Comparison of ENCODE assay signal across 8 cellular contexts in genomic region chr17:76671123-76671911, GRCh38. TPM values are rescaled to one million over a fixed set of nuclear protein-coding genes. Genes with fewer than 3 reads are reported as not detected.
A peak's percentile ranks its signal among the peaks of the same experiment; 100 is the strongest.
DNase-seq lines count a peak whose midpoint lies in the region; ATAC-seq, FAIRE-seq and TF ChIP-seq lines count a peak whose summit lies in the region.

No MANE protein-coding gene starts in this region.

- H3K9me3 ChIP-seq in small intestine (ENCODE audit: control insufficient read depth, low read depth): no peaks in the 10 kb centered on the region

- H3K4me1 ChIP-seq in small intestine (ENCODE audit: control insufficient read depth in 2 of 2, insufficient read depth in 1 of 2, low read depth in 1 of 2, low read length in 1 of 2): no peaks in the 10 kb centered on the region

- POLR2A ChIA-PET in WTC11 (lab: Charles Lee): interaction anchor here (0.6 to 1.4 kb wide), 8 partner anchors 13 to 149 kb away, joined by 3 to 5 read pairs (median 3); no protein-coding TSS in a partner anchor

- WGBS in small intestine, 3 donors: 6 to 13% (median 7%) methylated on average over 31 to 32 of the region's 32 CpGs

- CTCF ChIA-PET in WTC11 (lab: Charles Lee): interaction anchor here (0.6 to 4.5 kb wide), 17 partner anchors 10 to 816 kb away, joined by 3 to 69 read pairs (median 4); partner anchors contain the start of gene WBP2

- H3K27me3 Mint-ChIP-seq in WTC11 (ENCODE audit: low read depth): no peaks in the 10 kb centered on the region

- peak; percentile 23 for FAIRE-seq in small intestine (lab: Jason Lieb, UNC)

- DNase-seq in AG08395 (ENCODE audit: low spot score): peak; percentile 100
- peak; percentile 98 for DNase-seq in NCI-H2227 treated with DMSO at 0.1 percent for 48 hours (lab: John Stamatoyannopoulos, UW)
- DNase-seq in WTC11 (ENCODE audit: low spot score): peak; percentile 100
- peak; percentile 91 to 100 (median 99) for DNase-seq in caudate nucleus (lab: John Stamatoyannopoulos, UW)
- DNase-seq in iPS-NIHi7 (ENCODE audit: extremely low spot score): peak; percentile 99
- peak; percentile 100 for DNase-seq in small intestine

- TF ChIP-seq POLR2A in GM18951 (IDR thresholded peaks at IDR 0.05; ENCODE audit: extremely low read depth, insufficient read depth, insufficient read length): peak; percentile 61

- no peaks in the 10 kb centered on the region for H3K27me3 ChIP-seq in small intestine (ENCODE audit: control insufficient read depth in 2 of 2, insufficient read depth in 2 of 2, low read length in 2 of 2)

- peaks cover 3% of the 10 kb centered on the region for H3K36me3 Mint-ChIP-seq in WTC11

- peak; percentile 99 for ATAC-seq in HG03175 (IDR thresholded peaks at IDR 0.05; ENCODE audit: unreplicated experiment)
- peak; percentile 97 for ATAC-seq in WTC11

- peak overlapping the region; percentile 89 for H3K4me3 Mint-ChIP-seq in WTC11

- H3K4me1 Mint-ChIP-seq in WTC11: peaks cover 24% of the 10 kb centered on the region

- peak overlapping the region; percentile 98 for H3K27ac Mint-ChIP-seq in WTC11

- no peaks in the 10 kb centered on the region for H3K36me3 ChIP-seq in small intestine (ENCODE audit: control insufficient read depth in 2 of 2, insufficient read depth in 2 of 2, low read length in 2 of 2)

- H3K27ac ChIP-seq in caudate nucleus (ENCODE audit: low read depth, low read length): peak overlapping the region; percentile 95
- H3K27ac ChIP-seq in small intestine (ENCODE audit: low read depth in 1 of 2, low read length in 1 of 2): peak overlapping the region; percentile 94 to 95

- no peak for TF ChIP-seq CTCF in WTC11 (IDR thresholded peaks at IDR 0.05)

- H3K4me3 ChIP-seq in small intestine (ENCODE audit: low read depth in 1 of 2, low read length in 2 of 2): peak overlapping the region in 1 of 2 donors; percentile 68

- in situ Hi-C loops in GM18951 (cut with MboI; ENCODE audit: low sequenced_read_pairs, unreplicated experiment): no loop called here

- H3K9me3 Mint-ChIP-seq in WTC11: peaks cover 10% of the 10 kb centered on the region

TF ChIP-seq in WTC11, 78 proteins besides CTCF, POLR2A, EP300 and RAD21 (continues in another document):
- TF ChIP-seq FOXP4 (CRISPR knock-in tag; IDR thresholded peaks at IDR 0.05) (0 out of 2 replicates have a peak, but pooled peaks have one; percentile 17), FOXJ3 (CRISPR knock-in tag; IDR thresholded peaks at IDR 0.05; ENCODE audit: borderline replicate concordance) (no peak), FOXP1 (CRISPR knock-in tag; IDR thresholded peaks at IDR 0.05; ENCODE audit: borderline replicate concordance) (peak; percentile 34; the same call in 1 of the 2 replicates), IRF1 (CRISPR knock-in tag; IDR thresholded peaks at IDR 0.05) (no peak), MLX (CRISPR knock-in tag; IDR thresholded peaks at IDR 0.05) (no peak), ZBTB21 (CRISPR knock-in tag; IDR thresholded peaks at IDR 0.05; ENCODE audit: borderline replicate concordance) (no peak), ZNF232 (CRISPR knock-in tag; IDR thresholded peaks at IDR 0.05) (0 out of 2 replicates have a peak, but pooled peaks have one; percentile 37), ZNF423 (CRISPR knock-in tag; IDR thresholded peaks at IDR 0.05) (peak; percentile 87; the same call in 1 of the 2 replicates), HMGXB4 (CRISPR knock-in tag; IDR thresholded peaks at IDR 0.05) (0 out of 2 replicates have a peak, but pooled peaks have one; percentile 27), KAT7 (CRISPR knock-in tag; IDR thresholded peaks at IDR 0.05; ENCODE audit: borderline replicate concordance) (0 out of 2 replicates have a peak, but pooled peaks have one; percentile 23), AR (CRISPR knock-in tag; IDR thresholded peaks at IDR 0.05) (no peak), NFYB (CRISPR knock-in tag; conservative IDR thresholded peaks at IDR 0.05; ENCODE audit: low read depth) (peak; percentile 99)

RNA-seq across cellular contexts. Expression of gene ST6GALNAC1, which starts 27.8 kb away (rescaled TPM):
- total RNA-seq in WTC11 (2021): 0.13 to 0.37 TPM (median 0.16 TPM) in 3 replicates
- 10 to 100 TPM; 18.6 to 79.2 (median 77.2) TPM for polyA plus RNA-seq in small intestine

RNA-seq across cellular contexts. Expression of gene MXRA7, which starts 39.4 kb away (rescaled TPM):
- total RNA-seq in WTC11 (2021): 46.5 to 53.7 TPM (median 48.2 TPM) in 3 replicates
- polyA plus RNA-seq in small intestine: 10 to 100 TPM in 2 of 3 donors, 1 to 10 TPM in 1; 3.1 to 40.1 (median 20.0) TPM

RNA-seq across cellular contexts. Expression of gene JMJD6, which starts 55.1 kb away (rescaled TPM):
- total RNA-seq in WTC11 (2021): 20.3 to 23.8 TPM (median 21.6 TPM) in 3 replicates
- 10 to 100 TPM; 24.2 to 56.6 (median 51.1) TPM for polyA plus RNA-seq in small intestine

RNA-seq across cellular contexts. Expression of gene METTL23, which starts 55.3 kb away (rescaled TPM):
- 43.3 to 48.5 TPM (median 48.3 TPM) in 3 replicates for total RNA-seq in WTC11 (2021)
- 10 to 100 TPM; 28.8 to 37.8 (median 37.6) TPM for polyA plus RNA-seq in small intestine
